13 cellular contexts compared by ENCODE assay signal in the genomic region with DNA sequence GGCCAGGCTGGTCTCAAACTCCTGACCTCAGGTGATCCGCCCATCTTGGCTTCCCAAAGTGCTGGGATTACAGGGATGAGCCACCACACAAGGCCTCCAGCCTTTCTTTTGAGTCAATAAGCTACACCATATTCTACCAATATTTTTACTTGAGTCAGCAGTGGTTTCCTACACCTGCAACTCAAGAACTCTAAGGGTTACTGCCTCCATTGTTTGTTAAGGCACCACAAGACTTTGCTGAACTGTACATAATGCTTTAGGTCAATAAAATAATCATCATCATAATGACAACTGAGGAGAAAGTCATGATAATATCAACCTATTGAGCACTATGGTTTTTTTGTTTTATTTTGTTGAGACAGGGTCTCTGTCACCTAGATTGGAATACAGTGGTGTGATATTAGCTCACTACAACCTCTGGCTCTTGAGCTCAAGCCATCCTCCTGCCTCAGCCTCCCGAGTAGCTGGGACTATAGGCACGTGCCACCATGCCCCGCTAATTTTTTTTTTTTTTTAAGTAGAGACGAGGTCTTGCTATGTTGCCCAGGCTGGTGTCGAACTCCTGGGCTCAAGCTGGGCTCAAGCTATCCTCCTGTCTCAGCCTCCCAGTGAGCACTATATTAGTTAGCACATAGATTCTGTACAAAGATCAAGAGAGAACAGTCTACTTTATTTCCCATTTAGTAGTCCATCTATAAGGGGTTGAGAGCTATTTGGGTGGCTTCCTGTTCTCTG. TPM values are rescaled to one million over a fixed set of nuclear protein-coding genes. Genes with fewer than 3 reads are reported as not detected.
DNase-seq lines count a peak whose midpoint lies in the region; ATAC-seq, FAIRE-seq and TF ChIP-seq lines count a peak whose summit lies in the region.
"Had no signal": no experiment of that assay in that cellular context is flagged by ENCODE, and none has a peak within 500 bp of the region (broad histone marks: within the 10 kb centered on the region; RNA-seq: fewer than 3 reads in every experiment).

No MANE protein-coding gene starts in this region.

- H3K27me3 Mint-ChIP-seq in activated T-cell treated with anti-CD3 and anti-CD28 coated beads, Interleukin-2, amount 50 U/mL, for 72 hours (ENCODE audit: low read depth) = no peaks in the 10 kb centered on the region
- no peaks in the 10 kb centered on the region for H3K27me3 Mint-ChIP-seq in stimulated activated memory B cell treated with anti-CD40 and anti-IgM and Interleukin-4, amounts not matched to agents 10 μg/mL and 1 μg/mL and 100 μg/mL, for 72 hours
- H3K27me3 Mint-ChIP-seq: effector memory CD8-positive, alpha-beta T cell had no signal

- no peaks in the 10 kb centered on the region for H3K27me3 ChIP-seq in PC-3 (ENCODE audit: low read length)
- H3K27me3 ChIP-seq in H1 (replicated peaks in 1 of 4; ENCODE audit: control insufficient read depth in 3 of 4, extremely low read depth in 1 of 4, insufficient read depth in 3 of 4, low read length in 3 of 4) = no peaks in the 10 kb centered on the region

- ATAC-seq in activated T-cell treated with anti-CD3 and anti-CD28 coated beads, Interleukin-2, amount 50 U/mL, for 72 hours (replicated peaks in 1 of 2) = no peak
- ATAC-seq in PC-3 (no peak), esophagus mucosa (no peak), GM18861 (IDR thresholded peaks at IDR 0.05; ENCODE audit: unreplicated experiment) (no peak)
- no peak for ATAC-seq in stimulated activated memory B cell treated with anti-CD40 and anti-IgM and Interleukin-4, amounts not matched to agents 10 μg/mL and 1 μg/mL and 100 μg/mL, for 72 hours
- ATAC-seq: effector memory CD8-positive, alpha-beta T cell had no signal

- intact Hi-C loops in PC-3 (cut with micrococcal nuclease) = loop anchor here (1.0 to 2.0 kb wide), 4 partner anchors 62 to 229 kb away; a partner anchor contains a TSS

- peak overlapping the region; percentile 12 for H4K5ac ChIP-seq in H1 (ENCODE audit: insufficient read length, low read depth, low read length)

- no peaks in the 10 kb centered on the region for H3K36me3 ChIP-seq in PC-3 (ENCODE audit: low read depth, low read length)
- H3K36me3 ChIP-seq in H1 (ENCODE audit: control insufficient read depth in 2 of 4, insufficient read depth in 4 of 4, low read length in 3 of 4) = no peaks in the 10 kb centered on the region

- TF ChIP-seq POLR2A in H1 (IDR thresholded peaks at IDR 0.05; ENCODE audit: control extremely low read depth in 1 of 2, low read depth in 2 of 2, low read length in 2 of 2) = no peak

- H2AK5ac ChIP-seq in H1 (ENCODE audit: low read depth, low read length) = no peak overlapping the region

- H3K79me2 ChIP-seq in PC-3 (ENCODE audit: low read length) (no peaks in the 10 kb centered on the region), H1 (ENCODE audit: control insufficient read depth in 1 of 2, insufficient read depth in 2 of 2, low read length in 2 of 2) (no peaks in the 10 kb centered on the region)

- H3K4me1 ChIP-seq in PC-3 (ENCODE audit: insufficient read depth, low read length) = peaks cover 37% of the 10 kb centered on the region
- H3K4me1 ChIP-seq in H1 (replicated peaks in 1 of 4; ENCODE audit: control insufficient read depth in 3 of 4, insufficient read depth in 4 of 4, low read length in 3 of 4) = no peaks in the 10 kb centered on the region

- POLR2A ChIA-PET in PC-3 (lab: Charles Lee; ENCODE audit: unreplicated experiment) (interaction anchor here (1.0 to 1.6 kb wide), 3 partner anchors 32 to 111 kb away, joined by 6 to 10 read pairs (median 7); a partner anchor contains a TSS), H1 (lab: Charles Lee; ENCODE audit: partially characterized antibody) (interaction anchor here (0.6 to 1.0 kb wide), 3 partner anchors 19 to 115 kb away, joined by 3 to 4 read pairs (median 3); no protein-coding TSS in a partner anchor)

- BruUV-seq in PC-3 (replicated peaks; lab: Mats Ljungman, UMichigan) = TSS peak; percentile 91

- peaks cover 11% of the 10 kb centered on the region for H3F3A ChIP-seq in PC-3 (ENCODE audit: low read length, unreplicated experiment)

- no peaks in the 10 kb centered on the region; the same call in 1 of the 2 replicates for H3K23me2 ChIP-seq in H1 (ENCODE audit: low read depth, low read length)

- H3K4me2 ChIP-seq in PC-3 (ENCODE audit: low read length) = 0 out of 2 replicates have a peak overlapping the region, but pooled peaks have one; percentile 5
- H3K4me2 ChIP-seq in H1 (ENCODE audit: insufficient read depth in 1 of 2, low read depth in 2 of 2, low read length in 2 of 2) = no peak overlapping the region

- peaks cover 34% of the 10 kb centered on the region for H3K4me1 Mint-ChIP-seq in activated T-cell treated with anti-CD3 and anti-CD28 coated beads, Interleukin-2, amount 50 U/mL, for 72 hours (ENCODE audit: low read depth)
- peaks cover 39% of the 10 kb centered on the region for H3K4me1 Mint-ChIP-seq in stimulated activated memory B cell treated with anti-CD40 and anti-IgM and Interleukin-4, amounts not matched to agents 10 μg/mL and 1 μg/mL and 100 μg/mL, for 72 hours

- no peak for TF ChIP-seq CTCF in PC-3 (conservative IDR thresholded peaks at IDR 0.05; ENCODE audit: low read depth, low read length)
- no peak for TF ChIP-seq CTCF in H1 (IDR thresholded peaks at IDR 0.05; ENCODE audit: control extremely low read depth in 1 of 3, insufficient read depth in 1 of 3, low read depth in 1 of 3, low read length in 3 of 3)

- no peak overlapping the region for H3K56ac ChIP-seq in H1 (replicated peaks; ENCODE audit: insufficient read length, low read depth, low read length)

- CTCF ChIA-PET in PC-3 (lab: Charles Lee) (interaction anchor here (1.9 kb wide), 1 partner anchor 7 kb away, joined by 7 read pairs; no protein-coding TSS in a partner anchor), H1 (lab: Charles Lee; ENCODE audit: partially characterized antibody) (interaction anchor here (0.9 to 3.8 kb wide), 7 partner anchors 19 to 195 kb away, joined by 3 to 17 read pairs (median 3); no protein-coding TSS in a partner anchor)

- no peak overlapping the region for H3K4ac ChIP-seq in H1 (replicated peaks; ENCODE audit: insufficient read length, low read depth, low read length)

- H4K8ac ChIP-seq in H1 (ENCODE audit: extremely low read depth, insufficient read depth, low read length) = no peak overlapping the region

- no peak for FAIRE-seq in H1 (lab: Jason Lieb, UNC)

- H3K9me3 Mint-ChIP-seq in activated T-cell treated with anti-CD3 and anti-CD28 coated beads, Interleukin-2, amount 50 U/mL, for 72 hours = peaks cover 3 to 11% of the 10 kb centered on the region in 2 donors
- H3K9me3 Mint-ChIP-seq in stimulated activated memory B cell treated with anti-CD40 and anti-IgM and Interleukin-4, amounts not matched to agents 10 μg/mL and 1 μg/mL and 100 μg/mL, for 72 hours = peaks cover 16% of the 10 kb centered on the region
- H3K9me3 Mint-ChIP-seq: effector memory CD8-positive, alpha-beta T cell had no signal

- H4K91ac ChIP-seq in H1 (replicated peaks; ENCODE audit: insufficient read length, low read length) = no peak overlapping the region

- no peak for TF ChIP-seq EP300 in H1 (IDR thresholded peaks at IDR 0.05; ENCODE audit: borderline replicate concordance in 1 of 2, low read depth in 2 of 2, low read length in 2 of 2)

- no peaks in the 10 kb centered on the region for H3K9me2 ChIP-seq in PC-3 (replicated peaks; ENCODE audit: low read length)

- H3K9me3 ChIP-seq in PC-3 (ENCODE audit: low read length) = no peaks in the 10 kb centered on the region
- no peaks in the 10 kb centered on the region; a peak in 1 of 4 replicates for H3K9me3 ChIP-seq in H1 (ENCODE audit: insufficient read depth in 2 of 2, low read depth in 1 of 2, low read length in 1 of 2)

- H2AFZ ChIP-seq in PC-3 (ENCODE audit: low read length) = no peak overlapping the region
- peak overlapping the region; percentile 70; the same call in 1 of the 2 replicates for H2AFZ ChIP-seq in H1 (ENCODE audit: low read length)

- H3K79me1 ChIP-seq in H1 (ENCODE audit: low read depth, low read length) = no peaks in the 10 kb centered on the region

- peak overlapping the region; percentile 85 for H3K27ac Mint-ChIP-seq in activated T-cell treated with anti-CD3 and anti-CD28 coated beads, Interleukin-2, amount 50 U/mL, for 72 hours
- H3K27ac Mint-ChIP-seq in stimulated activated memory B cell treated with anti-CD40 and anti-IgM and Interleukin-4, amounts not matched to agents 10 μg/mL and 1 μg/mL and 100 μg/mL, for 72 hours = peak overlapping the region; percentile 91
- H3K27ac Mint-ChIP-seq: T-helper 2 cell treated with Interferon-gamma antibody and Interleukin-4, amounts not matched to agents 5 μg/mL and 100 μg/mL, for 36 hours had no signal

- H3K27ac ChIP-seq in PC-3 (ENCODE audit: low read length) (peak overlapping the region; percentile 97), H1 (ENCODE audit: low read depth, low read length) (no peak overlapping the region)

- H2BK5ac ChIP-seq in H1 (ENCODE audit: low read depth, low read length) = no peak overlapping the region; the same call in 1 of the 2 replicates

- no peak for DNase-seq in activated T-cell treated with anti-CD3 and anti-CD28 coated beads, Interleukin-2, amount 50 U/mL, for 72 hours
- DNase-seq in activated T-cell treated with anti-CD3 and anti-CD28 coated beads, Interleukin-2, amount 50 U/mL, for 1 hour = no peak
- DNase-seq in PC-3 (peak; percentile 69), H1 (ENCODE audit: low read depth in 1 of 2, low spot score in 2 of 2) (no peak), mucosa of gallbladder (ENCODE audit: low spot score) (no peak)
- DNase-seq: effector memory CD8-positive, alpha-beta T cell; H7; kidney glomerular epithelial cell; stimulated activated CD4-positive, alpha-beta T cell treated with anti-CD3 and anti-CD28 coated beads, Interleukin-12 subunit alpha, Interleukin-12 subunit beta, amount 100 ng/mL, for 4 hours had no signal

- H4K20me1 ChIP-seq in PC-3 (ENCODE audit: low read length) = no peaks in the 10 kb centered on the region
- no peaks in the 10 kb centered on the region for H4K20me1 ChIP-seq in H1 (replicated peaks in 1 of 2; ENCODE audit: control insufficient read depth in 1 of 2, insufficient read depth in 2 of 2, low read length in 2 of 2)

- H2BK20ac ChIP-seq in H1 (ENCODE audit: low read length) = no peak overlapping the region

- H3K36me3 Mint-ChIP-seq in activated T-cell treated with anti-CD3 and anti-CD28 coated beads, Interleukin-2, amount 50 U/mL, for 72 hours (ENCODE audit: insufficient read depth in 2 of 2) = peaks cover 3 to 5% of the 10 kb centered on the region in 2 donors
- H3K36me3 Mint-ChIP-seq in stimulated activated memory B cell treated with anti-CD40 and anti-IgM and Interleukin-4, amounts not matched to agents 10 μg/mL and 1 μg/mL and 100 μg/mL, for 72 hours = peaks cover 38% of the 10 kb centered on the region

- H3K23ac ChIP-seq in H1 (ENCODE audit: insufficient read length) = no peak overlapping the region

- no peak overlapping the region for H3K4me3 Mint-ChIP-seq in activated T-cell treated with anti-CD3 and anti-CD28 coated beads, Interleukin-2, amount 50 U/mL, for 72 hours
- H3K4me3 Mint-ChIP-seq in stimulated activated memory B cell treated with anti-CD40 and anti-IgM and Interleukin-4, amounts not matched to agents 10 μg/mL and 1 μg/mL and 100 μg/mL, for 72 hours = peak overlapping the region; percentile 14
- H3K4me3 Mint-ChIP-seq: effector memory CD8-positive, alpha-beta T cell; T-helper 2 cell treated with Interferon-gamma antibody and Interleukin-4, amounts not matched to agents 5 μg/mL and 100 μg/mL, for 36 hours had no signal

- WGBS in H1 (ENCODE audit: extremely low coverage in 1 of 2, insufficient coverage in 1 of 2, insufficient read length in 1 of 2, insufficient replicate concordance in 2 of 2, low coverage in 1 of 2, low lambda C conversion rate in 2 of 2, missing lambda C conversion rate in 1 of 2), 2 experiments = 93% methylated on average over 6 of the region's 6 CpGs; no CpG with 5 or more reads in 1 of the 2 experiments

- H3K18ac ChIP-seq in H1 (ENCODE audit: extremely low read depth, low read length) = no peak overlapping the region

- no peak for TF ChIP-seq RAD21 in H1 (IDR thresholded peaks at IDR 0.05 in 1 of 2, conservative IDR thresholded peaks at IDR 0.05 in 1 of 2; ENCODE audit: low read depth in 2 of 2, low read length in 2 of 2)

- H2BK15ac ChIP-seq in H1 (ENCODE audit: low read length) = no peak overlapping the region

- H3K4me3 ChIP-seq in PC-3 (ENCODE audit: low read length) = no peak overlapping the region
- H3K4me3 ChIP-seq in H1 (ENCODE audit: extremely low read depth in 1 of 4, insufficient read depth in 2 of 4, low read depth in 3 of 4, low read length in 4 of 4) = no peak overlapping the region

- no peak overlapping the region for H3K14ac ChIP-seq in H1 (ENCODE audit: insufficient read length)

- no peak overlapping the region for H2BK120ac ChIP-seq in H1 (replicated peaks; ENCODE audit: low read depth, low read length)

- H2BK12ac ChIP-seq in H1 (ENCODE audit: low read depth, low read length) = no peak overlapping the region

- H3K9ac ChIP-seq in PC-3 (ENCODE audit: low read length) (peak overlapping the region; percentile 57), H1 (replicated peaks in 1 of 4; ENCODE audit: extremely low read depth in 1 of 4, low read depth in 3 of 4, low read length in 3 of 4) (no peak overlapping the region)

RNA-seq across cellular contexts. Expression of a gene that starts 34.9 kb away (rescaled TPM):
- total RNA-seq in activated T-cell treated with anti-CD3 and anti-CD28 coated beads, Interleukin-2, amount 50 U/mL, for 72 hours = 10 to 100 TPM; 34.3 to 40.1 TPM
- total RNA-seq in PC-3 (2014; rRNA removed) (11.6 and 12.8 TPM in 2 replicates), mucosa of gallbladder (55.2 TPM), esophagus mucosa (27.4 TPM)
- 163 TPM in 2 replicates for total RNA-seq in H1 (2021; fragmentation: NEBNext Ultra II Directional; extraction: Animal tissue kit (Norgen Biotek cat#: 25700))
- polyA plus RNA-seq in H1 (2011; rRNA removed) = 50.5 and 58.5 TPM in 2 replicates
- 66.1 TPM for polyA plus RNA-seq in H1 (2011; cell fraction: cytosol; rRNA removed)
- polyA plus RNA-seq in H1 (2011; cell fraction: nucleus; rRNA removed) = 123 TPM
- 71.7 to 113 TPM (median 77.5 TPM) in 4 replicates for polyA plus RNA-seq in H1 (2012, experiment 1 of 2)
- polyA plus RNA-seq in H1 (2012, experiment 2 of 2) = 9.8 TPM
- polyA plus RNA-seq in H1 (2013, experiment 1 of 2) = 70.7 TPM
- polyA plus RNA-seq in H1 (2013, experiment 2 of 2) = 69.6 TPM
- 67.9 and 102 TPM in 2 replicates for polyA minus RNA-seq in H1 (2011; rRNA and poly(A)+ RNA removed)
- 53.2 TPM for polyA minus RNA-seq in H1 (2011; cell fraction: cytosol; rRNA and poly(A)+ RNA removed)
- polyA minus RNA-seq in H1 (2011; cell fraction: nucleus; rRNA and poly(A)+ RNA removed) = 91.2 TPM
